ENCODE assay signal across 8 cellular contexts in the genomic region with DNA sequence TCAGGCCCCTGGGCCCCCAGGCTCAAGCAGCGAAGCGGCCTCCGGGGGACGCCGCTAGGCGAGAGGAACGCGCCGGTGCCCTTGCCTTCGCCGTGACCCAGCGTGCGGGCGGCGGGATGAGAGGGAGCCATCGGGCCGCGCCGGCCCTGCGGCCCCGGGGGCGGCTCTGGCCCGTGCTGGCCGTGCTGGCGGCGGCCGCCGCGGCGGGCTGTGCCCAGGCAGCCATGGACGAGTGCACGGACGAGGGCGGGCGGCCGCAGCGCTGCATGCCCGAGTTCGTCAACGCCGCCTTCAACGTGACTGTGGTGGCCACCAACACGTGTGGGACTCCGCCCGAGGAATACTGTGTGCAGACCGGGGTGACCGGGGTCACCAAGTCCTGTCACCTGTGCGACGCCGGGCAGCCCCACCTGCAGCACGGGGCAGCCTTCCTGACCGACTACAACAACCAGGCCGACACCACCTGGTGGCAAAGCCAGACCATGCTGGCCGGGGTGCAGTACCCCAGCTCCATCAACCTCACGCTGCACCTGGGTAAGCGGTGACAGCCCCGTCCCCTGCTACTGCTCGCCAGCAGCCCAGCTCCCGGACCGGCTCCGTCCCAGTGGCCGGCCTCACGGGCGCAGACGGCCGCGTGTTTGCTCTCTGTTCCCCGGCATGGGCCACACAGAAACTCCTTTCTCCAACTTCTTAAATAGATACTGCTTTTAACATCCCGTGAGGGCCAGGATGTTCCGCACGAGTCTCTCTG. TPM values are rescaled to one million over a fixed set of nuclear protein-coding genes. Genes with fewer than 3 reads are reported as not detected.
DNase-seq lines count a peak whose midpoint lies in the region; ATAC-seq lines count a peak whose summit lies in the region.

No MANE protein-coding gene starts in this region.

- no peaks in the 10 kb centered on the region for H3K9me3 Mint-ChIP-seq in activated T-cell treated with anti-CD3 and anti-CD28 coated beads, Interleukin-2, amount 50 U/mL, for 72 hours

- H3K27me3 Mint-ChIP-seq in activated T-cell treated with anti-CD3 and anti-CD28 coated beads, Interleukin-2, amount 50 U/mL, for 72 hours (ENCODE audit: low read depth): peaks cover 68% of the 10 kb centered on the region

- H3K27ac Mint-ChIP-seq in activated T-cell treated with anti-CD3 and anti-CD28 coated beads, Interleukin-2, amount 50 U/mL, for 72 hours: no peak overlapping the region

- peaks cover 22% of the 10 kb centered on the region for H3K4me1 Mint-ChIP-seq in activated T-cell treated with anti-CD3 and anti-CD28 coated beads, Interleukin-2, amount 50 U/mL, for 72 hours (ENCODE audit: low read depth)

- ATAC-seq in GM19351 (IDR thresholded peaks at IDR 0.05; ENCODE audit: unreplicated experiment): peak; percentile 70
- peak; percentile 63 for ATAC-seq in HG03342 (IDR thresholded peaks at IDR 0.05; ENCODE audit: unreplicated experiment)
- ATAC-seq in activated T-cell treated with anti-CD3 and anti-CD28 coated beads, Interleukin-2, amount 50 U/mL, for 72 hours (replicated peaks in 1 of 2): peak; percentile 82 to 89

- peaks cover 3 to 4% of the 10 kb centered on the region in 2 donors for H3K36me3 Mint-ChIP-seq in activated T-cell treated with anti-CD3 and anti-CD28 coated beads, Interleukin-2, amount 50 U/mL, for 72 hours (ENCODE audit: insufficient read depth in 2 of 2)

- H3K4me3 Mint-ChIP-seq in activated T-cell treated with anti-CD3 and anti-CD28 coated beads, Interleukin-2, amount 50 U/mL, for 72 hours: peak overlapping the region; percentile 83 to 84

- DNase-seq in COR-L47 (lab: John Stamatoyannopoulos, UW) (peak; percentile 70), NCI-H524 (lab: John Stamatoyannopoulos, UW) (peak; percentile 55 to 74), glomerular visceral epithelial cell (ENCODE audit: extremely low spot score) (peak; percentile 78), occipital lobe (lab: John Stamatoyannopoulos, UW) (peak; percentile 30), foreskin melanocyte (no peak)
- DNase-seq in activated T-cell treated with anti-CD3 and anti-CD28 coated beads, Interleukin-2, amount 50 U/mL, for 72 hours: peak; percentile 62 to 64

RNA-seq across cellular contexts. Expression of a gene that starts 0.6 kb away (rescaled TPM):
- total RNA-seq in activated T-cell treated with anti-CD3 and anti-CD28 coated beads, Interleukin-2, amount 50 U/mL, for 72 hours: under 1 TPM; 0.24 to 0.51 TPM
- total RNA-seq in occipital lobe: 37.7 TPM

Comparison
In these comparisons a context has a peak if more than half of its experiments do, and no peak if none do; other contexts are left out.
1. RNA of a gene that starts 0.6 kb away (total RNA-seq): 37.7 TPM in occipital lobe (single experiment); 0.24 to 0.51 TPM in activated T-cell treated with anti-CD3 and anti-CD28 coated beads, Interleukin-2, amount 50 U/mL, for 72 hours; every median in the first group is over 10 times any median in the second.
2. Peak in every context shown above with its lines, with median percentiles within 50 percentile points of each other: ATAC-seq.